Comparison of ENCODE assay signal across 16 cellular contexts in genomic region chr2:107808986-107809385, GRCh38. TPM values are rescaled to one million over a fixed set of nuclear protein-coding genes. Genes with fewer than 3 reads are reported as not detected.
DNase-seq lines count a peak whose midpoint lies in the region; ATAC-seq and TF ChIP-seq lines count a peak whose summit lies in the region.
"Had no signal": no experiment of that assay in that cellular context is flagged by ENCODE, and none has a peak within 500 bp of the region (broad histone marks: within the 10 kb centered on the region; RNA-seq: fewer than 3 reads in every experiment).

No MANE protein-coding gene starts in this region.

- H2BK5ac ChIP-seq in trophoblast cell (ENCODE audit: low read depth, low read length, poor library complexity): no peak overlapping the region

- H3K4me3 Mint-ChIP-seq in endodermal cell: no peak overlapping the region
- H3K4me3 Mint-ChIP-seq: activated CD8-positive, alpha-beta memory T cell treated with anti-CD3 and anti-CD28 coated beads, Interleukin-2, amount 10 ng/mL, durations not matched to agents 7 days and 5 days; activated naive CD4-positive, alpha-beta T cell treated with anti-CD3 and anti-CD28 coated beads, Interleukin-2, amount 50 U/mL, for 24 hours; GM23338 had no signal

- WGBS in trophoblast cell (ENCODE audit: extremely low coverage, insufficient coverage, insufficient read length): no CpG with 5 or more reads among the region's 7 CpGs
- 95 to 98% methylated on average over 6 to 7 of the region's 7 CpGs for WGBS in endodermal cell (ENCODE audit: insufficient coverage in 1 of 2, insufficient read length in 1 of 2), 2 experiments

- DNase-seq in ELR (ENCODE audit: low read depth): peak; percentile 44
- peak; percentile 44 for DNase-seq in NCI-H460 (ENCODE audit: extremely low read depth, low read depth)
- DNase-seq in fibroblast of lung (ENCODE audit: low read depth in 2 of 2): peak; percentile 0 to 6
- peak in 1 of 2 donors; percentile 32 for DNase-seq in trophoblast cell
- no peak for DNase-seq in activated naive CD4-positive, alpha-beta T cell treated with anti-CD3 and anti-CD28 coated beads, Interleukin-2, amount 50 U/mL, for 72 hours (ENCODE audit: low spot score in 2 of 2)
- DNase-seq in endodermal cell: no peak
- no peak for DNase-seq in RPMI8226
- DNase-seq: activated CD8-positive, alpha-beta memory T cell treated with anti-CD3 and anti-CD28 coated beads, Interleukin-2, amount 10 ng/mL, durations not matched to agents 7 days and 5 days; cortex of kidney; foreskin keratinocyte; NCI-H1930 had no signal

- H2BK120ac ChIP-seq in trophoblast cell (ENCODE audit: insufficient read depth, low read length, poor library complexity): no peak overlapping the region

- no peak overlapping the region for H3K18ac ChIP-seq in trophoblast cell (ENCODE audit: low read length)

- H3K79me1 ChIP-seq in trophoblast cell (ENCODE audit: low read length): no peaks in the 10 kb centered on the region

- H2BK12ac ChIP-seq in trophoblast cell (ENCODE audit: low read length): no peak overlapping the region

- H3K4me2 ChIP-seq in fibroblast of lung (ENCODE audit: extremely low read depth, insufficient read depth, low read length): no peak overlapping the region
- peak overlapping the region; percentile 30 for H3K4me2 ChIP-seq in trophoblast cell (ENCODE audit: low read length)
- H3K4me2 ChIP-seq: GM23338 had no signal

- no peak overlapping the region for H3K4me3 ChIP-seq in fibroblast of lung (replicated peaks in 1 of 4; ENCODE audit: control extremely low read depth in 1 of 4, insufficient read depth in 1 of 4, low read depth in 3 of 4, low read length in 4 of 4)
- H3K4me3 ChIP-seq in trophoblast cell (ENCODE audit: low read depth, low read length): no peak overlapping the region
- no peak overlapping the region for H3K4me3 ChIP-seq in endodermal cell (ENCODE audit: low read length)
- H3K4me3 ChIP-seq: GM23338, prostate gland had no signal

- peaks cover 0 to under 1% of the 10 kb centered on the region in 2 donors for H3K9me3 Mint-ChIP-seq in activated naive CD4-positive, alpha-beta T cell treated with anti-CD3 and anti-CD28 coated beads, Interleukin-2, amount 50 U/mL, for 72 hours
- H3K9me3 Mint-ChIP-seq in endodermal cell: no peaks in the 10 kb centered on the region
- H3K9me3 Mint-ChIP-seq: activated naive CD4-positive, alpha-beta T cell treated with anti-CD3 and anti-CD28 coated beads, Interleukin-2, amount 50 U/mL, for 24 hours had no signal

- H3K79me2 ChIP-seq in fibroblast of lung (ENCODE audit: control insufficient read depth, insufficient read depth, low read length) (no peaks in the 10 kb centered on the region), trophoblast cell (ENCODE audit: control insufficient read depth, insufficient read depth, low read length, poor library complexity) (no peaks in the 10 kb centered on the region)

- no peak overlapping the region for H4K8ac ChIP-seq in trophoblast cell (ENCODE audit: low read depth, low read length)

- no peak for TF ChIP-seq CTCF in fibroblast of lung (conservative IDR thresholded peaks at IDR 0.05 in 1 of 2, IDR thresholded peaks at IDR 0.05 in 1 of 2; ENCODE audit: low read depth in 1 of 2, low read length in 2 of 2)
- no peak for TF ChIP-seq CTCF in endodermal cell (conservative IDR thresholded peaks at IDR 0.05)

- no peaks in the 10 kb centered on the region for H3K4me1 ChIP-seq in fibroblast of lung (ENCODE audit: control insufficient read depth, extremely low read depth, insufficient read depth, low read length)
- H3K4me1 ChIP-seq in trophoblast cell (ENCODE audit: control insufficient read depth in 1 of 2, insufficient read depth in 2 of 2, low read length in 2 of 2): peaks cover 0 to 3% of the 10 kb centered on the region in 2 experiments
- no peaks in the 10 kb centered on the region for H3K4me1 ChIP-seq in endodermal cell (ENCODE audit: control insufficient read depth, insufficient read depth, low read length)
- H3K4me1 ChIP-seq: foreskin keratinocyte, prostate gland had no signal

- no peak overlapping the region for H3K27ac ChIP-seq in fibroblast of lung (ENCODE audit: insufficient read depth, low read length)
- no peak overlapping the region for H3K27ac ChIP-seq in trophoblast cell (ENCODE audit: low read depth, low read length)
- H3K27ac ChIP-seq in endodermal cell (ENCODE audit: low read depth, low read length): no peak overlapping the region
- H3K27ac ChIP-seq: foreskin keratinocyte had no signal

- H2AK5ac ChIP-seq in trophoblast cell (ENCODE audit: low read length): no peak overlapping the region

- H3K14ac ChIP-seq in trophoblast cell (ENCODE audit: low read length): no peak overlapping the region

- H3K27me3 Mint-ChIP-seq in endodermal cell (ENCODE audit: insufficient read depth): no peaks in the 10 kb centered on the region
- H3K27me3 Mint-ChIP-seq: activated CD8-positive, alpha-beta memory T cell treated with anti-CD3 and anti-CD28 coated beads, Interleukin-2, amount 10 ng/mL, durations not matched to agents 7 days and 5 days; activated naive CD4-positive, alpha-beta T cell treated with anti-CD3 and anti-CD28 coated beads, Interleukin-2, amount 50 U/mL, for 24 hours had no signal

- peak overlapping the region; percentile 95 for H3K23ac ChIP-seq in trophoblast cell (ENCODE audit: low read length)

- H3K36me3 Mint-ChIP-seq in activated naive CD4-positive, alpha-beta T cell treated with anti-CD3 and anti-CD28 coated beads, Interleukin-2, amount 50 U/mL, for 72 hours: no peaks in the 10 kb centered on the region
- no peaks in the 10 kb centered on the region for H3K36me3 Mint-ChIP-seq in endodermal cell (ENCODE audit: low read depth)
- H3K36me3 Mint-ChIP-seq: activated CD8-positive, alpha-beta memory T cell treated with anti-CD3 and anti-CD28 coated beads, Interleukin-2, amount 10 ng/mL, durations not matched to agents 7 days and 5 days; activated naive CD4-positive, alpha-beta T cell treated with anti-CD3 and anti-CD28 coated beads, Interleukin-2, amount 50 U/mL, for 24 hours had no signal

- no peaks in the 10 kb centered on the region for H3K4me1 Mint-ChIP-seq in endodermal cell
- H3K4me1 Mint-ChIP-seq: activated CD8-positive, alpha-beta memory T cell treated with anti-CD3 and anti-CD28 coated beads, Interleukin-2, amount 10 ng/mL, durations not matched to agents 7 days and 5 days; activated naive CD4-positive, alpha-beta T cell treated with anti-CD3 and anti-CD28 coated beads, Interleukin-2, amount 50 U/mL, for 24 hours had no signal

- H2AFZ ChIP-seq in fibroblast of lung (ENCODE audit: low read length) (no peak overlapping the region), trophoblast cell (ENCODE audit: insufficient read depth, low read length, poor library complexity) (no peak overlapping the region)
- H2AFZ ChIP-seq: GM23338 had no signal

- no peak overlapping the region for H3K9ac ChIP-seq in fibroblast of lung (ENCODE audit: insufficient read depth, low read length)
- no peak overlapping the region for H3K9ac ChIP-seq in trophoblast cell (ENCODE audit: low read length)
- H3K9ac ChIP-seq in endodermal cell (ENCODE audit: extremely low read depth, low read length, poor library complexity, severe bottlenecking): no peak overlapping the region

- ATAC-seq in HG02642 (IDR thresholded peaks at IDR 0.05; ENCODE audit: poor library complexity, unreplicated experiment): no peak
- ATAC-seq in activated naive CD4-positive, alpha-beta T cell treated with anti-CD3 and anti-CD28 coated beads, Interleukin-2, amount 50 U/mL, for 72 hours: no peak
- ATAC-seq: activated CD8-positive, alpha-beta memory T cell treated with anti-CD3 and anti-CD28 coated beads, Interleukin-2, amount 10 ng/mL, durations not matched to agents 7 days and 5 days; foreskin keratinocyte; GM23338 had no signal

- H4K91ac ChIP-seq in trophoblast cell (ENCODE audit: low read depth, low read length): no peak overlapping the region

- no peaks in the 10 kb centered on the region for H4K20me1 ChIP-seq in fibroblast of lung (ENCODE audit: control insufficient read depth, extremely low read depth, insufficient read depth, low read length)

- no peak overlapping the region for H3K4ac ChIP-seq in trophoblast cell (ENCODE audit: low read depth, low read length)

- no peaks in the 10 kb centered on the region for H3K9me3 ChIP-seq in fibroblast of lung (ENCODE audit: control insufficient read depth, insufficient read depth, low read depth, low read length)
- H3K9me3 ChIP-seq in trophoblast cell (ENCODE audit: insufficient read depth, low read depth, low read length): peaks cover 1% of the 10 kb centered on the region
- peaks cover 4% of the 10 kb centered on the region for H3K9me3 ChIP-seq in endodermal cell (ENCODE audit: control insufficient read depth, low read length)
- H3K9me3 ChIP-seq: prostate gland had no signal

- H4K12ac ChIP-seq in trophoblast cell (ENCODE audit: low read depth, low read length): no peak overlapping the region

- no peaks in the 10 kb centered on the region for H3K27me3 ChIP-seq in fibroblast of lung (ENCODE audit: control insufficient read depth, insufficient read depth, low read length)
- H3K27me3 ChIP-seq in trophoblast cell (ENCODE audit: insufficient read depth, low read length): no peaks in the 10 kb centered on the region
- H3K27me3 ChIP-seq in endodermal cell (ENCODE audit: control insufficient read depth, insufficient read depth, low read length, poor library complexity, severe bottlenecking): no peaks in the 10 kb centered on the region
- H3K27me3 ChIP-seq: foreskin keratinocyte had no signal

- H3K36me3 ChIP-seq in fibroblast of lung (ENCODE audit: control insufficient read depth, insufficient read depth, low read length): no peaks in the 10 kb centered on the region
- H3K36me3 ChIP-seq in trophoblast cell (ENCODE audit: control insufficient read depth in 1 of 2, insufficient read depth in 2 of 2, low read length in 2 of 2): no peaks in the 10 kb centered on the region
- no peaks in the 10 kb centered on the region for H3K36me3 ChIP-seq in endodermal cell (ENCODE audit: control insufficient read depth, insufficient read depth, low read length)
- H3K36me3 ChIP-seq: prostate gland had no signal

- H3K27ac Mint-ChIP-seq in activated naive CD4-positive, alpha-beta T cell treated with anti-CD3 and anti-CD28 coated beads, Interleukin-2, amount 50 U/mL, for 72 hours: no peak overlapping the region
- H3K27ac Mint-ChIP-seq in endodermal cell: no peak overlapping the region
- H3K27ac Mint-ChIP-seq: activated CD8-positive, alpha-beta memory T cell treated with anti-CD3 and anti-CD28 coated beads, Interleukin-2, amount 10 ng/mL, durations not matched to agents 7 days and 5 days; activated naive CD4-positive, alpha-beta T cell treated with anti-CD3 and anti-CD28 coated beads, Interleukin-2, amount 50 U/mL, for 24 hours; GM23338 had no signal

RNA-seq across cellular contexts. Expression of gene RGPD4, which starts 17.7 kb away (rescaled TPM):
- total RNA-seq in NCI-H460 (2014; rRNA removed; shearing (Covaris generic)): 0.07 TPM in 1 of 2 replicates, not detected in the other
- polyA plus RNA-seq in NCI-H460 (2014; cell fraction: nucleus; rRNA removed): not detected in 2 replicates
- total RNA-seq in fibroblast of lung (under 0.01 TPM in 1 of 2 replicates, not detected in the other), endodermal cell (under 1 TPM; 0.13 TPM)
- polyA plus RNA-seq in fibroblast of lung: not detected in 2 replicates
- polyA plus RNA-seq in fibroblast of lung (2012): not detected in 2 replicates
- polyA minus RNA-seq in fibroblast of lung (ENCODE audit: low replicate concordance): not detected in 2 replicates
- polyA plus RNA-seq in trophoblast cell (2013): 0.01 TPM in 1 of 2 replicates, not detected in the other
- under 1 TPM in 1 of 2 donors, not detected in 1; 0.16 TPM for total RNA-seq in activated naive CD4-positive, alpha-beta T cell treated with anti-CD3 and anti-CD28 coated beads, Interleukin-2, amount 50 U/mL, for 72 hours
- not detected for polyA plus RNA-seq in endodermal cell (2013, experiment 1 of 2)
- not detected for polyA plus RNA-seq in endodermal cell (2013, experiment 2 of 2)
- total RNA-seq: foreskin keratinocyte, GM23338, lower leg skin had no signal
- polyA plus RNA-seq: foreskin keratinocyte, GM23338 had no signal

Comparison
In these comparisons a context has a peak if more than half of its experiments do, and no peak if none do; other contexts are left out.
1. DNase-seq: peak in ELR (single experiment), NCI-H460 (single experiment) and fibroblast of lung (2 of 2); none in activated naive CD4-positive, alpha-beta T cell treated with anti-CD3 and anti-CD28 coated beads, Interleukin-2, amount 50 U/mL, for 72 hours (0 of 2), endodermal cell (single experiment) and RPMI8226 (single experiment).